In genomic region chr10:49008505-49009202, GRCh38 we compare ENCODE assay signal across 27 cellular contexts.
DNase-seq lines count a peak whose midpoint lies in the region; ATAC-seq, FAIRE-seq and TF ChIP-seq lines count a peak whose summit lies in the region.
"Had no signal": no experiment of that assay in that cellular context is flagged by ENCODE, and none has a peak within 500 bp of the region (broad histone marks: within the 10 kb centered on the region; RNA-seq: fewer than 3 reads in every experiment).

No MANE protein-coding gene starts in this region.

- H3K9me3 ChIP-seq in K562 (replicated peaks; ENCODE audit: control insufficient read depth, insufficient read depth, low read depth, low read length) (no peaks in the 10 kb centered on the region), heart right ventricle (peaks cover 0 to 3% (median 0%) of the 10 kb centered on the region in 11 donors), mucosa of descending colon (no peaks in the 10 kb centered on the region)
- H3K9me3 ChIP-seq: gastrocnemius medialis had no signal

- H3K36me3 ChIP-seq in K562 (ENCODE audit: control insufficient read depth, insufficient read depth, low read length) (no peaks in the 10 kb centered on the region), heart right ventricle (no peaks in the 10 kb centered on the region), mucosa of descending colon (ENCODE audit: low read depth) (no peaks in the 10 kb centered on the region)
- H3K36me3 ChIP-seq: gastrocnemius medialis had no signal

- POLR2A ChIA-PET in K562 (lab: Yijun Ruan, JAX) = interaction anchor here (0.6 to 3.2 kb wide), 2 partner anchors 9 to 202 kb away, joined by 3 to 20 read pairs; no protein-coding TSS in a partner anchor

- no peak overlapping the region for H3K4me3 Mint-ChIP-seq in stimulated activated memory B cell treated with anti-CD40 and anti-IgM and Interleukin-4, amounts not matched to agents 10 μg/mL and 1 μg/mL and 100 μg/mL, for 72 hours
- H3K4me3 Mint-ChIP-seq: activated CD4-positive, alpha-beta memory T cell treated with anti-CD3 and anti-CD28 coated beads, Interleukin-2, amount 10 ng/mL, durations not matched to agents 7 days and 5 days; activated T-helper 17 cell treated with anti-CD3 and anti-CD28 coated beads, Interleukin-2, amount 50 U/mL, for 72 hours; CD14-positive monocyte; effector memory CD8-positive, alpha-beta T cell; T-cell had no signal

- H3K36me3 Mint-ChIP-seq in stimulated activated memory B cell treated with anti-CD40 and anti-IgM and Interleukin-4, amounts not matched to agents 10 μg/mL and 1 μg/mL and 100 μg/mL, for 72 hours = no peaks in the 10 kb centered on the region
- H3K36me3 Mint-ChIP-seq: CD14-positive monocyte, T-cell had no signal

- H3K4me1 ChIP-seq in K562 (replicated peaks in 1 of 2; ENCODE audit: control insufficient read depth in 2 of 2, insufficient read depth in 2 of 2, low read length in 2 of 2) (peaks cover 16% of the 10 kb centered on the region in 2 experiments; a peak in 4 of 5 replicates), heart right ventricle (peaks cover 7 to 65% (median 36%) of the 10 kb centered on the region in 9 donors), mucosa of descending colon (ENCODE audit: low read depth) (peaks cover 4% of the 10 kb centered on the region)

- FAIRE-seq in K562 (lab: Jason Lieb, UNC) = no peak
- FAIRE-seq: bronchial epithelial cell, colon had no signal

- CTCF ChIA-PET in K562 (lab: Yijun Ruan, JAX; ENCODE audit: low intra/inter-chr PET ratio) = no interaction called here

- 23% methylated on average over 13 of the region's 13 CpGs for WGBS in K562 (ENCODE audit: insufficient coverage, low coverage, missing lambda C conversion rate)
- 38 to 43% methylated on average over 13 of the region's 13 CpGs for WGBS in heart right ventricle, 2 donors

- peak overlapping the region in 1 of 2 experiments; percentile 49; a peak in 1 of 4 replicates for H3K9ac ChIP-seq in K562 (ENCODE audit: insufficient read depth in 1 of 2, low read depth in 2 of 2, low read length in 2 of 2)

- no peaks in the 10 kb centered on the region for H3K9me1 ChIP-seq in K562 (ENCODE audit: control insufficient read depth, insufficient read depth, low read length)

- BruUV-seq in K562 (replicated peaks; lab: Mats Ljungman, UMichigan) = no TSS peak

- intact Hi-C loops in K562 (cut with micrococcal nuclease) (no loop called here), heart right ventricle (cut with DNase I) (loop anchor here in 4 of 10 donors (5.0 to 10.0 kb wide), 3 partner anchors 99 to 106 kb away; partner anchors contain the start of gene VSTM4 (in 1 of the 4)), mucosa of descending colon (cut with DNase I, micrococcal nuclease) (no loop called here)

- peaks cover 0 to 3% of the 10 kb centered on the region in 2 experiments; a peak in 1 of 5 replicates for H3K27me3 ChIP-seq in K562 (ENCODE audit: control insufficient read depth in 2 of 2, insufficient read depth in 2 of 2, low read length in 2 of 2)
- H3K27me3 ChIP-seq in heart right ventricle = no peaks in the 10 kb centered on the region
- H3K27me3 ChIP-seq: gastrocnemius medialis had no signal

- in situ Hi-C loops in K562 (cut with MboI) = no loop called here

- H3K4me3 ChIP-seq in K562 = no peak overlapping the region
- no peak overlapping the region for H3K4me3 ChIP-seq in heart right ventricle
- H3K4me3 ChIP-seq in mucosa of descending colon = no peak overlapping the region
- H3K4me3 ChIP-seq: gastrocnemius medialis had no signal

- TF ChIP-seq EP300 in K562 (IDR thresholded peaks at IDR 0.05; ENCODE audit: low read length) = no peak

- H2AFZ ChIP-seq in K562 (ENCODE audit: low read depth, low read length) = peak overlapping the region; percentile 79

- no peak for TF ChIP-seq POLR2A in K562 (conservative IDR thresholded peaks at IDR 0.05)

- no peaks in the 10 kb centered on the region for H3K9me3 Mint-ChIP-seq in stimulated activated memory B cell treated with anti-CD40 and anti-IgM and Interleukin-4, amounts not matched to agents 10 μg/mL and 1 μg/mL and 100 μg/mL, for 72 hours
- H3K9me3 Mint-ChIP-seq: activated CD4-positive, alpha-beta memory T cell treated with anti-CD3 and anti-CD28 coated beads, Interleukin-2, amount 10 ng/mL, durations not matched to agents 7 days and 5 days; activated T-helper 17 cell treated with anti-CD3 and anti-CD28 coated beads, Interleukin-2, amount 50 U/mL, for 72 hours; CD14-positive monocyte; effector memory CD8-positive, alpha-beta T cell; T-cell had no signal

- TF ChIP-seq CTCF in K562 (IDR thresholded peaks at IDR 0.05 in 2 of 3, conservative IDR thresholded peaks at IDR 0.05 in 1 of 3; ENCODE audit: insufficient read depth in 2 of 3, low read depth in 1 of 3, low read length in 3 of 3) (no peak), heart right ventricle (IDR thresholded peaks at IDR 0.05) (no peak), mucosa of descending colon (IDR thresholded peaks at IDR 0.05) (no peak)

- no peak for TF ChIP-seq RAD21 in K562 (CRISPR knock-in tag; conservative IDR thresholded peaks at IDR 0.05 in 1 of 2, IDR thresholded peaks at IDR 0.05 in 1 of 2)

- H3K27ac ChIP-seq in K562 (ENCODE audit: extremely low read depth, low read depth, low read length) = no peak overlapping the region
- H3K27ac ChIP-seq in heart right ventricle = peak overlapping the region; percentile 61 to 89 (median 82)

- H3K27me3 Mint-ChIP-seq in stimulated activated memory B cell treated with anti-CD40 and anti-IgM and Interleukin-4, amounts not matched to agents 10 μg/mL and 1 μg/mL and 100 μg/mL, for 72 hours = peaks cover 20% of the 10 kb centered on the region

- ATAC-seq in K562 = peak; percentile 75
- peak; percentile 33 to 75 (median 58) for ATAC-seq in heart right ventricle
- ATAC-seq in mucosa of descending colon = peak; percentile 9
- peak; percentile 31 for ATAC-seq in stimulated activated memory B cell treated with anti-CD40 and anti-IgM and Interleukin-4, amounts not matched to agents 10 μg/mL and 1 μg/mL and 100 μg/mL, for 72 hours
- ATAC-seq: activated T-helper 17 cell treated with anti-CD3 and anti-CD28 coated beads, Interleukin-2, amount 50 U/mL, for 72 hours; effector memory CD8-positive, alpha-beta T cell; esophagus mucosa; gastrocnemius medialis; T-cell had no signal

- DNase-seq in K562 (ENCODE audit: extremely low read depth in 1 of 4, low spot score in 3 of 4) (peak in 1 of 4 experiments; percentile 12), heart right ventricle (no peak), mucosa of descending colon (no peak), globus pallidus (ENCODE audit: low spot score) (no peak), LoVo (ENCODE audit: low spot score) (no peak), DMS53 (lab: John Stamatoyannopoulos, UW) (no peak), NCI-H2171 (lab: John Stamatoyannopoulos, UW) (no peak)
- DNase-seq: activated CD4-positive, alpha-beta memory T cell treated with anti-CD3 and anti-CD28 coated beads, Interleukin-2, amount 10 ng/mL, durations not matched to agents 7 days and 5 days; activated CD4-positive, CD25-positive, alpha-beta regulatory T cell; activated naive CD4-positive, alpha-beta T cell treated with anti-CD3 and anti-CD28 coated beads, Interleukin-2, amount 50 U/mL, for 16 hours; amygdala; Calu3; effector memory CD8-positive, alpha-beta T cell; gastrocnemius medialis; H7; NCI-H1048; NCI-H1694; NCI-H524; SIG-M5; stimulated activated CD4-positive, alpha-beta T cell treated with anti-CD3 and anti-CD28 coated beads, Interleukin-2, amount 100 ng/mL, for 24 hours; T-cell had no signal

- H3K79me2 ChIP-seq in K562 (ENCODE audit: control insufficient read depth, insufficient read depth, low read length) = no peaks in the 10 kb centered on the region

- H4K20me1 ChIP-seq in K562 (replicated peaks; ENCODE audit: control insufficient read depth, insufficient read depth, low read length) = 0 out of 2 replicates have a peak, but pooled peaks cover 2% of the 10 kb centered on the region

- peak overlapping the region; percentile 59 for H3K4me2 ChIP-seq in K562 (ENCODE audit: insufficient read depth, low read length)

- no peaks in the 10 kb centered on the region for H3K4me1 Mint-ChIP-seq in stimulated activated memory B cell treated with anti-CD40 and anti-IgM and Interleukin-4, amounts not matched to agents 10 μg/mL and 1 μg/mL and 100 μg/mL, for 72 hours
- H3K4me1 Mint-ChIP-seq: activated CD4-positive, alpha-beta memory T cell treated with anti-CD3 and anti-CD28 coated beads, Interleukin-2, amount 10 ng/mL, durations not matched to agents 7 days and 5 days; T-cell had no signal

- no peak overlapping the region for H3K27ac Mint-ChIP-seq in stimulated activated memory B cell treated with anti-CD40 and anti-IgM and Interleukin-4, amounts not matched to agents 10 μg/mL and 1 μg/mL and 100 μg/mL, for 72 hours
- H3K27ac Mint-ChIP-seq: activated CD4-positive, alpha-beta memory T cell treated with anti-CD3 and anti-CD28 coated beads, Interleukin-2, amount 10 ng/mL, durations not matched to agents 7 days and 5 days; activated T-helper 17 cell treated with anti-CD3 and anti-CD28 coated beads, Interleukin-2, amount 50 U/mL, for 72 hours; effector memory CD8-positive, alpha-beta T cell; T-cell had no signal

TF ChIP-seq in K562, 482 proteins besides CTCF, POLR2A, EP300 and RAD21 (continues in another document):
- TF ChIP-seq L3MBTL2 (IDR thresholded peaks at IDR 0.05) = peak; percentile 67; the same call in 1 of the 2 replicates
- 0 out of 2 replicates have a peak, but pooled peaks have one; percentile 14 for TF ChIP-seq CTBP1 (IDR thresholded peaks at IDR 0.05; ENCODE audit: borderline replicate concordance)
- TF ChIP-seq ZBTB26 (CRISPR knock-in tag; IDR thresholded peaks at IDR 0.05) = no peak
- no peak for TF ChIP-seq NCOA4 (IDR thresholded peaks at IDR 0.05; ENCODE audit: partially characterized antibody)
- no peak for TF ChIP-seq TCF7L2 (IDR thresholded peaks at IDR 0.05; ENCODE audit: low read depth, low read length)

Comparison
In these comparisons a context has a peak if more than half of its experiments do, and no peak if none do; other contexts are left out.
1. ATAC-seq: peak in every context shown above with its lines; median percentile 75 in K562; 58 in heart right ventricle; 31 in stimulated activated memory B cell treated with anti-CD40 and anti-IgM and Interleukin-4, amounts not matched to agents 10 μg/mL and 1 μg/mL and 100 μg/mL, for 72 hours; 9 in mucosa of descending colon.